ENCODE assay signal across 1 cellular context in the genomic region with DNA sequence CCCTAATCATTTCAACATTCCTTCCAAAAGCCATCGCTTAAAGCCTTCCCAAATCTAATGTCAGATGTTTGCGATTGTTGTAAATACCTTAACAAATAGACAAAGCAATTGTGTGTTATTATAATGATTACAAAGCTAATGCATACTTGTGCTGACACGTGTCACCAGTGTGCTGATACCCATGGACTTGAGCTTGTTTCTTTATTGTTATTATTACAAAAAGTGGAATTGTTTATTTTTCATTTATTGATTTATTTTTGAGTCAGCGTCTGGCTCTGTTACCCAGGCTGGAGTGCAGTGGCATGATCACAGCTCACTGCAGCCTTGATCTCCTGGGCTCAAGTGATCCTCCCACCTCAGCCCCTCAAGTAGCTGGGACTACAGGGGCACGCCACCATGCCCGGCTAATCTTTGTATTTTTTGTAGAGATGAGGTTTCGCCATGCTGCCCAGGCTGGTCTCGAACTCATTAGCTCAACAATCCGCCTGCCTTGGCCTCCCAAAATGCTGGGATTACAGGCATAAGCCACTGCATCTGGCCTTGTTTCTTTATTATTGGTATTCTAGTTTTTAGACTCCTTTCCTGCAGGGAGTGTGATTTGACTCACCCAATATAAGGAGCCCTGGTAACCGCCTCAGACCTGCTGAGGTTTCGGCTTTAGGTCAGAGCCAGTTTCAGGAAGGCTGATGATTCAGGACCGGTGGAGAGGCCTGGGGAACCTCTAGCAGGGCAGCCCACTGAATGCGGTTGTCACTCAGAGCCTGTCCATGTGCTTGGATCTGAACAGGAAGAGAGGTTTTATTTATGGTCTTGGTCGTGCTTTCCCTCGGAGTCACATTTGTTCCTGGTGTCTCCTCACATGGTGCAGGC.
TF ChIP-seq lines count a peak whose summit lies in the region.

No MANE protein-coding gene starts in this region.

TF ChIP-seq in HEK293, 187 proteins besides CTCF, POLR2A, EP300 and RAD21 (continued from another document):
- no peak; the same call in 1 of the 2 replicates for TF ChIP-seq ZSCAN18 (tag by site-specific recombination; IDR thresholded peaks at IDR 0.05)
- no peak for TF ChIP-seq ZNF157 (tag by site-specific recombination; IDR thresholded peaks at IDR 0.05)
- TF ChIP-seq YY1 (tag by site-specific recombination; IDR thresholded peaks at IDR 0.05), result no peak
- TF ChIP-seq SETDB1 (IDR thresholded peaks at IDR 0.05; ENCODE audit: insufficient read length, low read length), result no peak
- TF ChIP-seq ZNF610 (tag by site-specific recombination; IDR thresholded peaks at IDR 0.05; ENCODE audit: borderline replicate concordance), result no peak; the same call in 1 of the 2 replicates
- no peak for TF ChIP-seq ZNF37A (tag by site-specific recombination; IDR thresholded peaks at IDR 0.05)
- TF ChIP-seq ZNF202 (tag by site-specific recombination; IDR thresholded peaks at IDR 0.05; ENCODE audit: borderline replicate concordance), result no peak
- no peak for TF ChIP-seq ZNF140 (tag by site-specific recombination; IDR thresholded peaks at IDR 0.05)
- TF ChIP-seq BCL11B (tag by site-specific recombination; IDR thresholded peaks at IDR 0.05; ENCODE audit: low read depth), result no peak
- no peak for TF ChIP-seq ZNF677 (tag by site-specific recombination; IDR thresholded peaks at IDR 0.05)
- TF ChIP-seq, protein P1, sequence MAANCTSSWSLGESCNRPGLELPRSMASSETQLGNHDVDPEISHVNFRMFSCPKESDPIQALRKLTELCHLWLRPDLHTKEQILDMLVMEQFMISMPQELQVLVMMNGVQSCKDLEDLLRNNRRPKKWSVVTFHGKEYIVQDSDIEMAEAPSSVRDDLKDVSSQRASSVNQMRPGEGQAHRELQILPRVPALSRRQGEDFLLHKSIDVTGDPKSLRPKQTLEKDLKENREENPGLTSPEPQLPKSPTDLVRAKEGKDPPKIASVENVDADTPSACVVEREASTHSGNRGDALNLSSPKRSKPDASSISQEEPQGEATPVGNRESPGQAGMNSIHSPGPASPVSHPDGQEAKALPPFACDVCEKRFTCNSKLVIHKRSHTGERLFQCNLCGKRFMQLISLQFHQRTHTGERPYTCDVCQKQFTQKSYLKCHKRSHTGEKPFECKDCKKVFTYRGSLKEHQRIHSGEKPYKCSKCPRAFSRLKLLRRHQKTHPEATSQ (tag by site-specific recombination; IDR thresholded peaks at IDR 0.05), result no peak
- no peak for TF ChIP-seq MZF1 (tag by site-specific recombination; IDR thresholded peaks at IDR 0.05; ENCODE audit: borderline replicate concordance)
- TF ChIP-seq ZNF19 (tag by site-specific recombination; IDR thresholded peaks at IDR 0.05; ENCODE audit: low read depth), result no peak
- TF ChIP-seq HOXC10 (CRISPR knock-in tag; IDR thresholded peaks at IDR 0.05), result no peak
- no peak for TF ChIP-seq ZNF221 (tag by site-specific recombination; IDR thresholded peaks at IDR 0.05; ENCODE audit: borderline replicate concordance)
- no peak for TF ChIP-seq ZNF169 (tag by site-specific recombination; IDR thresholded peaks at IDR 0.05)
- no peak for TF ChIP-seq ZFHX2 (tag by site-specific recombination; conservative IDR thresholded peaks at IDR 0.05)
- no peak for TF ChIP-seq ZNF26 (tag by site-specific recombination; IDR thresholded peaks at IDR 0.05)
